Comparison of ENCODE assay signal across 7 cellular contexts in the genomic region with DNA sequence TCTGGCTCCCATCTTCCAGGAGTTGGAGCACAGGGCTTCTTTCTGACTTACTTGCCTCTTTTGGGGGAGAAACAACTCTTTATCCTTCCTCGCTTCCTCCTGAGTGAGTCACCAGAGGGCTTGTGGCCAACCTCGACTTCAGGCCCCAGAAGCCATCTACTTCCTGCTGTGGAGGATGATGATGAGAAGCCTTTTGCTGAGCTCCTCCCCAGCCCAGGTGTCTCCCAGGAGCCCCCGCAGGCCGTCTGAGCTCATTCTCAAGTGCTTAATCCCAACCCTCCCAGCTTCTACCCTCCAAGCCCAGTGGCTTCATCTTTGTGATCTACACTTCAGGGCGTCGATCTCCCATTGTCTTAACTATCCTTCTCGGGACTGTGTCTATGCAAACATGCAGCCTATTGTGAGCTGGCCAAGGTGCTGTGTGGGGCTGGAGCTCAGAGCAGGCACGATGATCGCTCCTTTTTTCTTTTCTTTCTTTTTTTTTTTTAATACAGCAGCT. TPM values are rescaled to one million over a fixed set of nuclear protein-coding genes. Genes with fewer than 3 reads are reported as not detected.
DNase-seq lines count a peak whose midpoint lies in the region; ATAC-seq lines count a peak whose summit lies in the region.

No MANE protein-coding gene starts in this region.

- H3K9me3 Mint-ChIP-seq in activated CD4-positive, alpha-beta T cell treated with anti-CD3 and anti-CD28 coated beads, Interleukin-2, amount 10 ng/mL, durations not matched to agents 7 days and 5 days, result no peaks in the 10 kb centered on the region

- H3K36me3 Mint-ChIP-seq in activated CD4-positive, alpha-beta T cell treated with anti-CD3 and anti-CD28 coated beads, Interleukin-2, amount 10 ng/mL, durations not matched to agents 7 days and 5 days (ENCODE audit: low read depth), result peaks cover 12% of the 10 kb centered on the region

- peaks cover 33% of the 10 kb centered on the region for H3K4me1 Mint-ChIP-seq in activated CD4-positive, alpha-beta T cell treated with anti-CD3 and anti-CD28 coated beads, Interleukin-2, amount 10 ng/mL, durations not matched to agents 7 days and 5 days

- H3K4me3 Mint-ChIP-seq in activated CD4-positive, alpha-beta T cell treated with anti-CD3 and anti-CD28 coated beads, Interleukin-2, amount 10 ng/mL, durations not matched to agents 7 days and 5 days, result peak overlapping the region; percentile 67

- H3K27me3 Mint-ChIP-seq in activated CD4-positive, alpha-beta T cell treated with anti-CD3 and anti-CD28 coated beads, Interleukin-2, amount 10 ng/mL, durations not matched to agents 7 days and 5 days, result no peaks in the 10 kb centered on the region

- CTCF ChIA-PET in activated CD4-positive, alpha-beta T cell treated with anti-CD3 and anti-CD28 coated beads, Interleukin-2, amount 10 ng/mL, durations not matched to agents 7 days and 5 days (lab: Charles Lee), result interaction anchor here (0.6 to 1.9 kb wide), 8 partner anchors 9 to 140 kb away, joined by 3 to 5 read pairs (median 3); no protein-coding TSS in a partner anchor

- DNase-seq in LHCN-M2 (ENCODE audit: low read depth) (peak; percentile 35), epithelial cell of prostate (ENCODE audit: low read depth, low spot score) (peak; percentile 45)
- DNase-seq in activated CD4-positive, alpha-beta T cell treated with anti-CD3 and anti-CD28 coated beads, Interleukin-2, amount 10 ng/mL, durations not matched to agents 7 days and 5 days, result peak; percentile 74
- peak; percentile 32 to 57 for DNase-seq in stimulated activated CD8-positive, alpha-beta memory T cell treated with anti-CD3 and anti-CD28 coated beads, Interleukin-7, amount 100 ng/mL, for 48 hours (ENCODE audit: extremely low read depth in 1 of 2, low read depth in 1 of 2)

- no peak overlapping the region for H3K27ac ChIP-seq in epithelial cell of prostate

- H3K27ac Mint-ChIP-seq in activated CD4-positive, alpha-beta T cell treated with anti-CD3 and anti-CD28 coated beads, Interleukin-2, amount 10 ng/mL, durations not matched to agents 7 days and 5 days, result peak overlapping the region; percentile 94

- ATAC-seq in HG02981 (IDR thresholded peaks at IDR 0.05; ENCODE audit: unreplicated experiment) (no peak), HG02610 (IDR thresholded peaks at IDR 0.05; ENCODE audit: unreplicated experiment) (no peak), HG02973 (IDR thresholded peaks at IDR 0.05; ENCODE audit: unreplicated experiment) (no peak)

- POLR2A ChIA-PET in activated CD4-positive, alpha-beta T cell treated with anti-CD3 and anti-CD28 coated beads, Interleukin-2, amount 10 ng/mL, durations not matched to agents 7 days and 5 days (lab: Charles Lee), result interaction anchor here (0.7 kb wide), 1 partner anchor 1170 kb away, joined by 3 read pairs; no protein-coding TSS in a partner anchor

RNA-seq across cellular contexts. Expression of gene SDCBP2, which starts 27.9 kb away (rescaled TPM):
- total RNA-seq in LHCN-M2 (2014; rRNA removed), result 1.5 and 2.9 TPM in 2 replicates
- polyA plus RNA-seq in LHCN-M2 (2012), result 1.1 TPM
- 1 to 10 TPM; 1.4 to 2.2 TPM for total RNA-seq in activated CD4-positive, alpha-beta T cell treated with anti-CD3 and anti-CD28 coated beads, Interleukin-2, amount 10 ng/mL, durations not matched to agents 7 days and 5 days

RNA-seq across cellular contexts. Expression of gene SNPH, which starts 35.0 kb away (rescaled TPM):
- total RNA-seq in LHCN-M2 (2014; rRNA removed), result 14.0 and 15.8 TPM in 2 replicates
- 6.0 TPM for polyA plus RNA-seq in LHCN-M2 (2012)
- 1 to 10 TPM; 7.3 to 8.4 TPM for total RNA-seq in activated CD4-positive, alpha-beta T cell treated with anti-CD3 and anti-CD28 coated beads, Interleukin-2, amount 10 ng/mL, durations not matched to agents 7 days and 5 days
